Comparison of ENCODE assay signal across 12 cellular contexts in genomic region chr6:96907498-96907897, GRCh38. TPM values are rescaled to one million over a fixed set of nuclear protein-coding genes. Genes with fewer than 3 reads are reported as not detected.
A peak's percentile ranks its signal among the peaks of the same experiment; 100 is the strongest.
DNase-seq lines count a peak whose midpoint lies in the region; ATAC-seq and TF ChIP-seq lines count a peak whose summit lies in the region.
"Had no signal": no experiment of that assay in that cellular context is flagged by ENCODE, and none has a peak within 500 bp of the region (broad histone marks: within the 10 kb centered on the region; RNA-seq: fewer than 3 reads in every experiment).

No MANE protein-coding gene starts in this region.

- ATAC-seq in GM19468 (IDR thresholded peaks at IDR 0.05; ENCODE audit: extremely low read depth, unreplicated experiment) (peak; percentile 42), HG03175 (IDR thresholded peaks at IDR 0.05; ENCODE audit: unreplicated experiment) (peak; percentile 85), sciatic nerve (no peak)

- no peaks in the 10 kb centered on the region for H3K27me3 ChIP-seq in brain microvascular endothelial cell (replicated peaks)

- in situ Hi-C loops in brain microvascular endothelial cell (cut with HindIII; ENCODE audit: low pct_ligation_motif_present, low sequenced_read_pairs): no loop called here

- no peaks in the 10 kb centered on the region for H3K36me3 ChIP-seq in brain microvascular endothelial cell (replicated peaks)
- H3K36me3 ChIP-seq: thoracic aorta had no signal

- intact Hi-C loops in sciatic nerve (cut with DNase I): no loop called here

- DNase-seq in GM12865 (ENCODE audit: low read depth) (peak; percentile 76), brain microvascular endothelial cell (peak; percentile 31), SKM-1 treated with dmso at 0.1 percent for 144 hours (lab: John Stamatoyannopoulos, UW; ENCODE audit: unreplicated experiment) (no peak), SKM-1 (lab: John Stamatoyannopoulos, UW; ENCODE audit: unreplicated experiment) (no peak), sciatic nerve (ENCODE audit: low spot score) (no peak), iPS-NIHi7 (ENCODE audit: extremely low spot score) (no peak)
- DNase-seq: activated CD4-positive, alpha-beta T cell treated with anti-CD3 and anti-CD28 coated beads for 1 hour; DMS53; nephron progenitor cell had no signal

- no peak overlapping the region for H3K27ac ChIP-seq in brain microvascular endothelial cell
- H3K27ac ChIP-seq: thoracic aorta had no signal

- H3K4me3 ChIP-seq in GM12865 (ENCODE audit: low read depth, low read length) (no peak overlapping the region), brain microvascular endothelial cell (ENCODE audit: low read depth, low read length) (no peak overlapping the region)
- H3K4me3 ChIP-seq: thoracic aorta had no signal

- TF ChIP-seq CTCF in GM12865 (IDR thresholded peaks at IDR 0.05; ENCODE audit: insufficient read depth, low read depth, low read length, missing control alignments) (no peak), brain microvascular endothelial cell (IDR thresholded peaks at IDR 0.05; ENCODE audit: low read depth, low read length, missing control alignments) (no peak)

RNA-seq across cellular contexts. Expression of gene NDUFAF4, which starts 9.8 kb away (rescaled TPM):
- total RNA-seq in sciatic nerve: 23.3 TPM

RNA-seq across cellular contexts. Expression of gene KLHL32, which starts 17.0 kb away (rescaled TPM):
- 4.2 TPM for total RNA-seq in sciatic nerve

Comparison
In these comparisons a context has a peak if more than half of its experiments do, and no peak if none do; other contexts are left out.
1. DNase-seq: peak in GM12865 (single experiment) and brain microvascular endothelial cell (single experiment); none in SKM-1 treated with dmso at 0.1 percent for 144 hours (single experiment), SKM-1 (single experiment), sciatic nerve (single experiment) and iPS-NIHi7 (single experiment).